Comparison of ENCODE assay signal across 13 cellular contexts in the genomic region with DNA sequence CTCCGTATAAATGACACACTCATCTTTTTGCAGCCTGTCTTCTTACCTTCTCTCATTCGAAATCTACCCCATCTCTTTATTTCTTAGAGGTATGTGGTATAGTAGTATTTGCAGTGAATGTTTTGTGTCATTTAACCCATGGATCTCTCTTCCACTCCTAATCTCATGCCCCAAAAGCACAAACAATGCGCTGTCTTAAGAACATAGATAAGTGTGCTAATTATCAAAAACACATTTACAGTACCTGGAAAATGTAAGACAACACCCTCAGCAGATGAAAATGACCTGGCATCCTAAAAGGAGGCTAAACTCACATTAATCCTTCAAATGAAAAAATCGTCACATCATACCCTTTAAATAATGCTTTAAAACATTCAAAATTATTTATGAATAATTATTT.
"Had no signal": no experiment of that assay in that cellular context is flagged by ENCODE, and none has a peak within 500 bp of the region (broad histone marks: within the 10 kb centered on the region; RNA-seq: fewer than 3 reads in every experiment).

No MANE protein-coding gene starts in this region.

- H3K4me3 Mint-ChIP-seq: nephron progenitor cell had no signal

- H3K27me3 ChIP-seq: heart left ventricle, right lobe of liver, SJCRH30 had no signal

- H3K27ac ChIP-seq: heart left ventricle, psoas muscle, SJCRH30, thoracic aorta had no signal

- H3K27ac Mint-ChIP-seq: nephron progenitor cell had no signal

- H3K4me1 ChIP-seq: SJCRH30 had no signal

- H3K4me3 ChIP-seq: heart left ventricle, mucosa of descending colon, psoas muscle, right lobe of liver, SJCRH30, thoracic aorta had no signal

- DNase-seq: activated naive CD4-positive, alpha-beta T cell; anterior cingulate cortex; foreskin melanocyte; heart left ventricle; mucosa of descending colon; nephron progenitor cell; psoas muscle; right lobe of liver; SJCRH30; stimulated activated naive CD8-positive, alpha-beta T cell treated with anti-CD3 and anti-CD28 coated beads, Interleukin-15, amount 100 ng/mL, for 72 hours; SW 1271; T-helper 9 cell had no signal

- H3K9me3 Mint-ChIP-seq: nephron progenitor cell had no signal

- H3K27me3 Mint-ChIP-seq: stimulated activated naive CD8-positive, alpha-beta T cell treated with anti-CD3 and anti-CD28 coated beads, Interleukin-15, amount 100 ng/mL, for 72 hours had no signal

- H3K9me3 ChIP-seq: heart left ventricle, mucosa of descending colon, psoas muscle, right lobe of liver, SJCRH30, thoracic aorta had no signal

- H3K36me3 ChIP-seq: heart left ventricle, right lobe of liver, SJCRH30, thoracic aorta had no signal

- ATAC-seq: heart left ventricle; mucosa of descending colon; psoas muscle; stimulated activated naive CD8-positive, alpha-beta T cell treated with anti-CD3 and anti-CD28 coated beads, Interleukin-15, amount 100 ng/mL, for 72 hours had no signal
